10 cellular contexts compared by ENCODE assay signal in genomic region chrX:129979207-129979920, GRCh38. TPM values are rescaled to one million over a fixed set of nuclear protein-coding genes. Genes with fewer than 3 reads are reported as not detected.
DNase-seq lines count a peak whose midpoint lies in the region; ATAC-seq, FAIRE-seq and TF ChIP-seq lines count a peak whose summit lies in the region.
"Had no signal": no experiment of that assay in that cellular context is flagged by ENCODE, and none has a peak within 500 bp of the region (broad histone marks: within the 10 kb centered on the region; RNA-seq: fewer than 3 reads in every experiment).

No MANE protein-coding gene starts in this region.

- DNase-seq in activated T-cell treated with anti-CD3 and anti-CD28 coated beads, Interleukin-2, amount 50 U/mL, for 24 hours, result no peak
- no peak for DNase-seq in activated T-cell treated with anti-CD3 and anti-CD28 coated beads, Interleukin-2, amount 50 U/mL, for 72 hours
- DNase-seq in activated CD4-positive, alpha-beta memory T cell treated with anti-CD3 and anti-CD28 coated beads, Interleukin-2, amount 10 ng/mL, durations not matched to agents 7 days and 5 days, result no peak
- peak; percentile 44 for DNase-seq in left kidney (ENCODE audit: low read depth, low spot score)
- DNase-seq in testis, result peak; percentile 19
- no peak for DNase-seq in RCC 7860 (ENCODE audit: low spot score)
- DNase-seq: activated T-cell treated with anti-CD3 and anti-CD28 coated beads for 4 hours, mammary epithelial cell had no signal

- no peaks in the 10 kb centered on the region for H3K4me1 ChIP-seq in testis

- peaks cover 4% of the 10 kb centered on the region for H3K4me1 Mint-ChIP-seq in activated T-cell treated with anti-CD3 and anti-CD28 coated beads, Interleukin-2, amount 50 U/mL, for 24 hours (ENCODE audit: low read depth)
- H3K4me1 Mint-ChIP-seq in activated T-cell treated with anti-CD3 and anti-CD28 coated beads, Interleukin-2, amount 50 U/mL, for 72 hours (ENCODE audit: low read depth), result no peaks in the 10 kb centered on the region
- H3K4me1 Mint-ChIP-seq in activated CD4-positive, alpha-beta memory T cell treated with anti-CD3 and anti-CD28 coated beads, Interleukin-2, amount 10 ng/mL, durations not matched to agents 7 days and 5 days, result peaks cover 14% of the 10 kb centered on the region

- no peak for ATAC-seq in activated T-cell treated with anti-CD3 and anti-CD28 coated beads, Interleukin-2, amount 50 U/mL, for 72 hours (replicated peaks in 1 of 2)
- no peak for ATAC-seq in GM19035 (IDR thresholded peaks at IDR 0.05; ENCODE audit: unreplicated experiment)
- ATAC-seq in GM19324 (IDR thresholded peaks at IDR 0.05; ENCODE audit: low FRiP score, unreplicated experiment), result no peak

- H3K27me3 Mint-ChIP-seq in activated T-cell treated with anti-CD3 and anti-CD28 coated beads, Interleukin-2, amount 50 U/mL, for 24 hours, result peaks cover 19% of the 10 kb centered on the region
- peaks cover 26% of the 10 kb centered on the region for H3K27me3 Mint-ChIP-seq in activated T-cell treated with anti-CD3 and anti-CD28 coated beads, Interleukin-2, amount 50 U/mL, for 72 hours (ENCODE audit: low read depth)
- H3K27me3 Mint-ChIP-seq in activated CD4-positive, alpha-beta memory T cell treated with anti-CD3 and anti-CD28 coated beads, Interleukin-2, amount 10 ng/mL, durations not matched to agents 7 days and 5 days, result peaks cover 10% of the 10 kb centered on the region

- H3K4me3 ChIP-seq in testis, result peak overlapping the region in 1 of 2 donors; percentile 53

- H3K27me3 ChIP-seq in testis, result no peaks in the 10 kb centered on the region

- intact Hi-C loops in testis (cut with DNase I; ENCODE audit: low total_unique reads), result no loop called here

- no peak for FAIRE-seq in RCC 7860 (lab: Jason Lieb, UNC)

- 4% methylated on average over 17 of the region's 35 CpGs; no CpG with 5 or more reads in 1 of the 2 donors for WGBS in testis, 2 donors

- H3K4me3 Mint-ChIP-seq in activated T-cell treated with anti-CD3 and anti-CD28 coated beads, Interleukin-2, amount 50 U/mL, for 24 hours, result peak overlapping the region; percentile 45
- peak overlapping the region in 1 of 2 donors; percentile 47 for H3K4me3 Mint-ChIP-seq in activated T-cell treated with anti-CD3 and anti-CD28 coated beads, Interleukin-2, amount 50 U/mL, for 72 hours
- H3K4me3 Mint-ChIP-seq in activated CD4-positive, alpha-beta memory T cell treated with anti-CD3 and anti-CD28 coated beads, Interleukin-2, amount 10 ng/mL, durations not matched to agents 7 days and 5 days, result peak overlapping the region; percentile 37

- CTCF ChIA-PET in activated CD4-positive, alpha-beta memory T cell treated with anti-CD3 and anti-CD28 coated beads, Interleukin-2, amount 10 ng/mL, durations not matched to agents 7 days and 5 days (lab: Charles Lee), result interaction anchor here (1.5 kb wide), 1 partner anchor 54 kb away, joined by 5 read pairs; no protein-coding TSS in a partner anchor

- H3K27ac Mint-ChIP-seq in activated T-cell treated with anti-CD3 and anti-CD28 coated beads, Interleukin-2, amount 50 U/mL, for 24 hours, result peak overlapping the region; percentile 34
- H3K27ac Mint-ChIP-seq in activated T-cell treated with anti-CD3 and anti-CD28 coated beads, Interleukin-2, amount 50 U/mL, for 72 hours, result no peak overlapping the region
- H3K27ac Mint-ChIP-seq in activated CD4-positive, alpha-beta memory T cell treated with anti-CD3 and anti-CD28 coated beads, Interleukin-2, amount 10 ng/mL, durations not matched to agents 7 days and 5 days, result no peak overlapping the region

- H3K9me3 ChIP-seq in testis, result no peaks in the 10 kb centered on the region

- TF ChIP-seq POLR2A in testis (IDR thresholded peaks at IDR 0.05), result no peak

- no peak for TF ChIP-seq CTCF in testis (IDR thresholded peaks at IDR 0.05)

- H3K36me3 Mint-ChIP-seq in activated T-cell treated with anti-CD3 and anti-CD28 coated beads, Interleukin-2, amount 50 U/mL, for 24 hours (ENCODE audit: low read depth), result no peaks in the 10 kb centered on the region
- peaks cover 0 to 1% of the 10 kb centered on the region in 2 donors for H3K36me3 Mint-ChIP-seq in activated T-cell treated with anti-CD3 and anti-CD28 coated beads, Interleukin-2, amount 50 U/mL, for 72 hours (ENCODE audit: insufficient read depth in 2 of 2)
- no peaks in the 10 kb centered on the region for H3K36me3 Mint-ChIP-seq in activated CD4-positive, alpha-beta memory T cell treated with anti-CD3 and anti-CD28 coated beads, Interleukin-2, amount 10 ng/mL, durations not matched to agents 7 days and 5 days (ENCODE audit: low read depth)

- H3K36me3 ChIP-seq in testis (ENCODE audit: low read depth, missing control alignments), result no peaks in the 10 kb centered on the region

- POLR2A ChIA-PET in activated CD4-positive, alpha-beta memory T cell treated with anti-CD3 and anti-CD28 coated beads, Interleukin-2, amount 10 ng/mL, durations not matched to agents 7 days and 5 days (lab: Charles Lee), result interaction anchor here (0.9 to 1.5 kb wide), 2 partner anchors 18 to 19 kb away, joined by 3 to 4 read pairs; no protein-coding TSS in a partner anchor

- H3K27ac ChIP-seq in testis, result peak overlapping the region in 1 of 2 donors; percentile 64

- H3K9me3 Mint-ChIP-seq in activated T-cell treated with anti-CD3 and anti-CD28 coated beads, Interleukin-2, amount 50 U/mL, for 24 hours, result no peaks in the 10 kb centered on the region
- H3K9me3 Mint-ChIP-seq in activated T-cell treated with anti-CD3 and anti-CD28 coated beads, Interleukin-2, amount 50 U/mL, for 72 hours, result no peaks in the 10 kb centered on the region
- H3K9me3 Mint-ChIP-seq in activated CD4-positive, alpha-beta memory T cell treated with anti-CD3 and anti-CD28 coated beads, Interleukin-2, amount 10 ng/mL, durations not matched to agents 7 days and 5 days, result no peaks in the 10 kb centered on the region

RNA-seq across cellular contexts. Expression of gene BCORL1, which starts 3.1 kb away (rescaled TPM):
- 1 to 10 TPM; 8.6 to 9.9 TPM for total RNA-seq in activated T-cell treated with anti-CD3 and anti-CD28 coated beads, Interleukin-2, amount 50 U/mL, for 72 hours
- 1 to 10 TPM; 6.9 to 7.2 TPM for total RNA-seq in activated CD4-positive, alpha-beta memory T cell treated with anti-CD3 and anti-CD28 coated beads, Interleukin-2, amount 10 ng/mL, durations not matched to agents 7 days and 5 days
- total RNA-seq in testis, result 10 to 100 TPM; 32.3 to 33.1 TPM
- 27.7 TPM for polyA plus RNA-seq in testis (ENCODE audit: insufficient read depth, low read depth, low replicate concordance)

Comparison
In these comparisons a context has a peak if more than half of its experiments do, and no peak if none do; other contexts are left out.
1. DNase-seq: peak in left kidney (single experiment) and testis (single experiment); none in activated T-cell treated with anti-CD3 and anti-CD28 coated beads, Interleukin-2, amount 50 U/mL, for 24 hours (single experiment), activated T-cell treated with anti-CD3 and anti-CD28 coated beads, Interleukin-2, amount 50 U/mL, for 72 hours (0 of 2), activated CD4-positive, alpha-beta memory T cell treated with anti-CD3 and anti-CD28 coated beads, Interleukin-2, amount 10 ng/mL, durations not matched to agents 7 days and 5 days (single experiment) and RCC 7860 (single experiment).